Comparison of ENCODE assay signal across 17 cellular contexts in genomic region chr12:125083092-125083491, GRCh38. TPM values are rescaled to one million over a fixed set of nuclear protein-coding genes. Genes with fewer than 3 reads are reported as not detected.
DNase-seq lines count a peak whose midpoint lies in the region; ATAC-seq and TF ChIP-seq lines count a peak whose summit lies in the region.
"Had no signal": no experiment of that assay in that cellular context is flagged by ENCODE, and none has a peak within 500 bp of the region (broad histone marks: within the 10 kb centered on the region; RNA-seq: fewer than 3 reads in every experiment).

No MANE protein-coding gene starts in this region.

- no peak overlapping the region for H2AFZ ChIP-seq in MM.1S (ENCODE audit: low read length)

- TF ChIP-seq CTCF in colonic mucosa (IDR thresholded peaks at IDR 0.05): no peak
- no peak for TF ChIP-seq CTCF in MM.1S (IDR thresholded peaks at IDR 0.05; ENCODE audit: low read length)

- H3K27me3 ChIP-seq in colonic mucosa (no peaks in the 10 kb centered on the region), MM.1S (replicated peaks; ENCODE audit: insufficient read depth, low read length) (no peaks in the 10 kb centered on the region)

- no peaks in the 10 kb centered on the region for H3F3A ChIP-seq in MM.1S (ENCODE audit: insufficient read depth, low read length)

- ATAC-seq in activated T-cell treated with anti-CD3 and anti-CD28 coated beads, Interleukin-2, amount 50 U/mL, for 4 hours: no peak
- ATAC-seq: A549 had no signal

- H3K27ac ChIP-seq in colonic mucosa (no peak overlapping the region), MM.1S (ENCODE audit: low read length) (no peak overlapping the region)
- H3K27ac ChIP-seq: 22Rv1, A549, C4-2B, HL-60 had no signal

- H3K4me3 ChIP-seq in colonic mucosa: no peak overlapping the region
- H3K4me3 ChIP-seq in MM.1S (ENCODE audit: low read length): no peak overlapping the region
- H3K4me3 ChIP-seq: A549 had no signal

- H3K36me3 Mint-ChIP-seq in activated T-cell treated with anti-CD3 and anti-CD28 coated beads, Interleukin-2, amount 50 U/mL, for 24 hours (ENCODE audit: low read depth): peaks cover 59% of the 10 kb centered on the region
- H3K36me3 Mint-ChIP-seq in activated T-cell treated with anti-CD3 and anti-CD28 coated beads, Interleukin-2, amount 50 U/mL, for 4 hours (ENCODE audit: insufficient read depth): peaks cover 22% of the 10 kb centered on the region

- no peaks in the 10 kb centered on the region for H3K4me1 ChIP-seq in colonic mucosa
- no peaks in the 10 kb centered on the region for H3K4me1 ChIP-seq in MM.1S (ENCODE audit: low read length)
- H3K4me1 ChIP-seq: A549 had no signal

- H3K36me3 ChIP-seq in colonic mucosa (no peaks in the 10 kb centered on the region), MM.1S (replicated peaks; ENCODE audit: insufficient read depth, low read length) (no peaks in the 10 kb centered on the region)

- H3K9me3 Mint-ChIP-seq in activated T-cell treated with anti-CD3 and anti-CD28 coated beads, Interleukin-2, amount 50 U/mL, for 24 hours: no peaks in the 10 kb centered on the region
- H3K9me3 Mint-ChIP-seq in activated T-cell treated with anti-CD3 and anti-CD28 coated beads, Interleukin-2, amount 50 U/mL, for 4 hours: no peaks in the 10 kb centered on the region
- H3K9me3 Mint-ChIP-seq: CD4-positive, alpha-beta memory T cell; H9 had no signal

- no peaks in the 10 kb centered on the region for H3K27me3 Mint-ChIP-seq in activated T-cell treated with anti-CD3 and anti-CD28 coated beads, Interleukin-2, amount 50 U/mL, for 24 hours
- H3K27me3 Mint-ChIP-seq in activated T-cell treated with anti-CD3 and anti-CD28 coated beads, Interleukin-2, amount 50 U/mL, for 4 hours (ENCODE audit: low read depth): no peaks in the 10 kb centered on the region
- H3K27me3 Mint-ChIP-seq: CD4-positive, alpha-beta memory T cell had no signal

- no peaks in the 10 kb centered on the region for H4K20me1 ChIP-seq in MM.1S (ENCODE audit: insufficient read depth, low read length)

- H3K4me3 Mint-ChIP-seq in activated T-cell treated with anti-CD3 and anti-CD28 coated beads, Interleukin-2, amount 50 U/mL, for 24 hours: no peak overlapping the region
- no peak overlapping the region for H3K4me3 Mint-ChIP-seq in activated T-cell treated with anti-CD3 and anti-CD28 coated beads, Interleukin-2, amount 50 U/mL, for 4 hours
- H3K4me3 Mint-ChIP-seq: CD4-positive, alpha-beta memory T cell; H9 had no signal

- H3K9me2 ChIP-seq in MM.1S (replicated peaks; ENCODE audit: insufficient read depth, low read length): no peaks in the 10 kb centered on the region

- H3K9ac ChIP-seq in colonic mucosa (ENCODE audit: low read depth in 2 of 2, low read length in 2 of 2) (no peak overlapping the region), MM.1S (ENCODE audit: low read length) (no peak overlapping the region)

- intact Hi-C loops in colonic mucosa (cut with DNase I): no loop called here

- no peaks in the 10 kb centered on the region for H3K79me2 ChIP-seq in MM.1S (ENCODE audit: low read length)

- DNase-seq in activated T-cell treated with anti-CD3 and anti-CD28 coated beads, Interleukin-2, amount 50 U/mL, for 24 hours: no peak
- DNase-seq in activated T-cell treated with anti-CD3 and anti-CD28 coated beads, Interleukin-2, amount 50 U/mL, for 4 hours: no peak
- DNase-seq in NCI-H146 treated with DMSO at 0.1 percent for 48 hours (lab: John Stamatoyannopoulos, UW; ENCODE audit: unreplicated experiment) (peak; percentile 88), myocyte (ENCODE audit: low read depth) (peak; percentile 18), colonic mucosa (no peak), MM.1S (no peak)
- no peak for DNase-seq in stimulated activated CD4-positive, alpha-beta T cell treated with anti-CD3 and anti-CD28 coated beads, Interleukin-2, amount 100 ng/mL, for 24 hours
- DNase-seq: AML-193; CD4-positive, alpha-beta memory T cell; DMS153; DMS79; GF-D8; H9 had no signal

- peak overlapping the region; percentile 37 for H3K27ac Mint-ChIP-seq in activated T-cell treated with anti-CD3 and anti-CD28 coated beads, Interleukin-2, amount 50 U/mL, for 24 hours
- H3K27ac Mint-ChIP-seq: H9 had no signal

- no peaks in the 10 kb centered on the region for H3K4me1 Mint-ChIP-seq in activated T-cell treated with anti-CD3 and anti-CD28 coated beads, Interleukin-2, amount 50 U/mL, for 24 hours (ENCODE audit: low read depth)
- H3K4me1 Mint-ChIP-seq in activated T-cell treated with anti-CD3 and anti-CD28 coated beads, Interleukin-2, amount 50 U/mL, for 4 hours (ENCODE audit: low read depth): no peaks in the 10 kb centered on the region
- H3K4me1 Mint-ChIP-seq: CD4-positive, alpha-beta memory T cell; H9 had no signal

- H3K9me3 ChIP-seq in colonic mucosa (no peaks in the 10 kb centered on the region), MM.1S (replicated peaks; ENCODE audit: insufficient read depth, low read length) (no peaks in the 10 kb centered on the region)
- H3K9me3 ChIP-seq: A549 had no signal

- no peak overlapping the region for H3K4me2 ChIP-seq in MM.1S (ENCODE audit: low read depth, low read length)
- H3K4me2 ChIP-seq: A549 had no signal

RNA-seq across cellular contexts. Expression of gene AACS, which starts 17.9 kb away (rescaled TPM):
- 1 to 10 TPM; 5.4 to 6.0 (median 5.5) TPM for total RNA-seq in activated T-cell treated with anti-CD3 and anti-CD28 coated beads, Interleukin-2, amount 50 U/mL, for 4 hours
- total RNA-seq in myocyte: 12.2 and 12.5 TPM in 2 replicates
- 20.0 TPM for polyA plus RNA-seq in myocyte (2012)
- 10 to 100 TPM; 50.7 to 58.1 TPM for total RNA-seq in colonic mucosa

Comparison
In these comparisons a context has a peak if more than half of its experiments do, and no peak if none do; other contexts are left out.
1. DNase-seq: peak in NCI-H146 treated with DMSO at 0.1 percent for 48 hours (single experiment) and myocyte (single experiment); none in activated T-cell treated with anti-CD3 and anti-CD28 coated beads, Interleukin-2, amount 50 U/mL, for 24 hours (single experiment), activated T-cell treated with anti-CD3 and anti-CD28 coated beads, Interleukin-2, amount 50 U/mL, for 4 hours (single experiment), colonic mucosa (single experiment), MM.1S (single experiment) and stimulated activated CD4-positive, alpha-beta T cell treated with anti-CD3 and anti-CD28 coated beads, Interleukin-2, amount 100 ng/mL, for 24 hours (0 of 2).